Comparison of ENCODE assay signal across 8 cellular contexts in the genomic region with DNA sequence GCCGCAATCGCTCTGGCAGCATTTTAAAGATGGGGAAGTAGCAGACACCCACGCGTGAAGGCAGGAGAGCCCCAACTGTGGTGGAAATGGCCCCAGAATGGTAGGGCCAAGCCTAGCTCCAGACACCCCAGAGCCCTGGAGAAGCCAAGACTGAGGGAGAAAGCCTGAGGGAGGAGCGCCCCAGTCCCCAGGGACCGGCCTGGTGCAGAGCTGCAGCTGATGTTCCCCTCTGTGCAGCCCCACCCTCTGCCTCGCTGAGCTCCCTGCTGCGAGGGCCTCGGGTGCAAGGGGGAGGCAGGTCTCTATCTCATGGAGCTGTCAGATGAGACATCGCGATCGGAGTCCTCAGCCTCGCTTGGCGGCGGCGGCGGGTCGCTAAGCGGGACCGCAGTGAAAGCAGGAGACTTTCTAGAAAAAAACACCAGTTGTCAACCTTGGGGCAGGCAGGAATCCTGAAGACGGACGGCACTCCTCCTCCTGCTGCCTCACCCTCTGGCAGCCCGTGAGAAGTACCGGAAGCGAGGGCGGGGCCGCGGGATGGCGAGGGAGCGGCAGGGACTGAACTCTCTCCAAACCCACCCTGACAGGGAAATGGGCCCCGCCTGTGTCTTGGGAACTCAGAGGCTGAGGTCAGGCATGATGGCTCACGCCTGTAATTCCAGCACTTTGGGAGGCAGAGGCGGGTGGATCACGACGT. TPM values are rescaled to one million over a fixed set of nuclear protein-coding genes. Genes with fewer than 3 reads are reported as not detected.
DNase-seq lines count a peak whose midpoint lies in the region; ATAC-seq lines count a peak whose summit lies in the region.

No MANE protein-coding gene starts in this region.

- ATAC-seq in T-cell (replicated peaks in 1 of 4) (peak; percentile 48 to 61 (median 53)), left lobe of liver (no peak), GM21381 (IDR thresholded peaks at IDR 0.05; ENCODE audit: unreplicated experiment) (no peak)
- no peak for ATAC-seq in stimulated activated naive CD8-positive, alpha-beta T cell treated with anti-CD3 and anti-CD28 coated beads, Interleukin-15, Interleukin-2, amounts not matched to agents 100 U/mL and 50 U/mL, for 24 hours

- peak overlapping the region; percentile 63 to 72 (median 70) for H3K4me3 Mint-ChIP-seq in T-cell

- peak overlapping the region; percentile 81 to 88 for H3K27ac Mint-ChIP-seq in T-cell

- H3K27me3 Mint-ChIP-seq in T-cell, result no peaks in the 10 kb centered on the region

- H3K9me3 Mint-ChIP-seq in T-cell, result no peaks in the 10 kb centered on the region

- H3K4me3 ChIP-seq in Jurkat, Clone E6-1 (ENCODE audit: low read length), result no peak overlapping the region; the same call in 1 of the 2 replicates

- CTCF ChIA-PET in T-cell (lab: Charles Lee), result interaction anchor here (0.6 to 3.1 kb wide), 8 partner anchors 11 to 205 kb away, joined by 3 to 13 read pairs (median 5); partner anchors contain the start of gene VAMP1 (in 1 of the 2)

- peaks cover 46 to 65% (median 47%) of the 10 kb centered on the region in 3 donors for H3K4me1 Mint-ChIP-seq in T-cell

- POLR2A ChIA-PET in T-cell (lab: Charles Lee), result interaction anchor here (0.5 to 0.7 kb wide), 2 partner anchors 10 to 79 kb away, joined by 3 to 7 read pairs; no protein-coding TSS in a partner anchor

- DNase-seq in DMS53 treated with DMSO at 0.1 percent for 48 hours (lab: John Stamatoyannopoulos, UW; ENCODE audit: unreplicated experiment) (peak; percentile 66), T-cell (peak in 8 of 34 experiments; percentile 14 to 52 (median 42)), left lobe of liver (ENCODE audit: low spot score) (peak; percentile 67), OCI-M1 (lab: John Stamatoyannopoulos, UW) (no peak)
- peak; percentile 45 for DNase-seq in Jurkat, Clone E6-1 (ENCODE audit: low read depth, low spot score)
- DNase-seq in central memory CD4-positive, alpha-beta T cell, result peak; percentile 42
- DNase-seq in stimulated activated naive CD8-positive, alpha-beta T cell treated with anti-CD3 and anti-CD28 coated beads, Interleukin-15, Interleukin-2, amounts not matched to agents 100 U/mL and 50 U/mL, for 24 hours, result peak; percentile 64

- peaks cover 29% of the 10 kb centered on the region for H3K36me3 Mint-ChIP-seq in T-cell

RNA-seq across cellular contexts. Expression of gene GAPDH, which starts 6.0 kb away (rescaled TPM):
- 5,274 TPM for polyA plus RNA-seq in Jurkat, Clone E6-1 (2012; ENCODE audit: insufficient read depth, insufficient read length)
- 100 to 1,000 TPM; 500 to 643 (median 605) TPM for total RNA-seq in T-cell
- 1,145 TPM for total RNA-seq in left lobe of liver

RNA-seq across cellular contexts. Expression of gene IFFO1, which starts 15.5 kb away (rescaled TPM):
- 21.3 TPM for polyA plus RNA-seq in Jurkat, Clone E6-1 (2012; ENCODE audit: insufficient read depth, insufficient read length)
- total RNA-seq in T-cell (10 to 100 TPM; 30.4 to 59.8 (median 59.7) TPM), left lobe of liver (8.8 TPM)

RNA-seq across cellular contexts. Expression of gene NOP2, which starts 27.8 kb away (rescaled TPM):
- polyA plus RNA-seq in Jurkat, Clone E6-1 (2012; ENCODE audit: insufficient read depth, insufficient read length), result 91.1 TPM
- total RNA-seq in T-cell, result 100 to 1,000 TPM in 1 of 5 donors, 10 to 100 TPM in 4; 69.6 to 107 (median 93.1) TPM
- 14.9 TPM for total RNA-seq in left lobe of liver

RNA-seq across cellular contexts. Expression of gene NCAPD2, which starts 46.4 kb away (rescaled TPM):
- polyA plus RNA-seq in Jurkat, Clone E6-1 (2012; ENCODE audit: insufficient read depth, insufficient read length), result 88.5 TPM
- total RNA-seq in T-cell, result 10 to 100 TPM; 32.8 to 43.8 (median 40.7) TPM
- total RNA-seq in left lobe of liver, result 9.0 TPM

RNA-seq across cellular contexts. Expression of gene MRPL51, which starts 47.3 kb away (rescaled TPM):
- polyA plus RNA-seq in Jurkat, Clone E6-1 (2012; ENCODE audit: insufficient read depth, insufficient read length), result 450 TPM
- total RNA-seq in T-cell (10 to 100 TPM; 34.3 to 86.6 (median 80.3) TPM), left lobe of liver (84.1 TPM)

Comparison
In these comparisons a context has a peak if more than half of its experiments do, and no peak if none do; other contexts are left out.
1. ATAC-seq: peak in T-cell (4 of 4); none in left lobe of liver (single experiment), stimulated activated naive CD8-positive, alpha-beta T cell treated with anti-CD3 and anti-CD28 coated beads, Interleukin-15, Interleukin-2, amounts not matched to agents 100 U/mL and 50 U/mL, for 24 hours (single experiment) and GM21381 (single experiment).